24 cellular contexts compared by ENCODE assay signal in the genomic region with DNA sequence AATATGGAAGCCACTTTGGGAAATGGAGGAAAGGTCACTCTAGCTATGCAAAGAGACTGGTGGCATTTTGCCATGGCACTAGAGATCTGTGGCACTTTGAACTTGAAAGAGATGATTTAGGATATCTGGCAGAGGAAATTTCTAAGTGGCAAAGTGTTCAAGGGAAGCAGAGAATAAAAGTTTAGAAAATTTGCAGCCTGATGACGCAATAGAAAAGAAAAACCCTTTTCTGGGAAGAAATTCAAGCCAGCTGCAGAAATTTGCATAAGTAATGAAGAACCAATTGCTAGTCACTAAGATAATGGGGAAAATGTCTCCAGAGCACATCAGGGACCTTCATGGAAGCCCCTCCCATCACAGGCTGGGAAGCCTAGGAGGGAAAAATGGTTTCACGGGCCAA.
"Had no signal": no experiment of that assay in that cellular context is flagged by ENCODE, and none has a peak within 500 bp of the region (broad histone marks: within the 10 kb centered on the region; RNA-seq: fewer than 3 reads in every experiment).

No MANE protein-coding gene starts in this region.

- H3K36me3 ChIP-seq: MG63, SJSA1 had no signal

- H3K9me3 ChIP-seq: MG63, SJSA1 had no signal

- H3K27ac ChIP-seq: HL-60, SJSA1, SK-N-MC had no signal

- DNase-seq: Karpas-422, KBM-7, MG63, NCI-H1105, NCI-H1417, NCI-H146, NCI-H1694 treated with DMSO at 0.1 percent for 48 hours, NCI-H1930, NCI-H2081, NCI-H2107, NCI-H226, NCI-H446, NCI-H510A, NCI-H524 treated with DMSO at 0.1 percent for 48 hours, NCI-H69, NCI-H774, Right ventricle myocardium superior, RPMI8226, SIG-M5 had no signal

- H3K4me3 ChIP-seq: MG63, SJSA1, SK-N-MC had no signal

- FAIRE-seq: HTR-8/SVneo, RCC 7860 had no signal

- H3K27me3 ChIP-seq: MG63, SJSA1 had no signal

- H3K4me1 ChIP-seq: SJSA1 had no signal
